In the genomic region with DNA sequence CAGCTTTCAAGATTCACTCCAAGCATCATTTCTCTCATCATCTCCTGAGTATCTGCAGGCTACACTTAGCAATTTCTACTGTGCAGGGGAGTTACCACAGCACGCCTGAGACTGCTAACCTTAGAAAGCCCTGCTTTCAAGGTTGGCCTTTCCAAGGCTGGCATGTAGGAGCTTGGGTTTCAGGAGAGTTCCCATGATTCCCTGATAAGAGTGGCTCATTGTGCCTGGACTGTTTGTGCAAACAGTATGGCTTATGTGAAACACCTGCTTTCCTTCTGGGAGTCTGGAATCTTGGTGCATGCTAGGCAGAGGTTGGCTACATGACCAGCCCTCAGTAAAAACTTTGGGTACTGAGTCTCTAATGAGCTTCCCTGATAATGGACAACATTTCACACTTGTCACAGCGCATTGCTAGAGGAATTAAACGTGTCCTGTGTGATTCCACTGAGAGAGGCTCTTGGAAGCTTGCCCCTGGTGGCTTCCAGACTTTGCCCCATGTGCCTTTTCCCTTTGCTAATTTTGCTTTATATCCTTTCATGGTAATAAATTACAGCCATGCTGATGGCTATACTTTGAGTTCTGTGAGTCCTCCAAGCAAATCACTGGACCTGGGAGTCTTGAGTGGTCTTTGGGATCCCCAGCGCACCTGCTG, we compare ENCODE assay signal across 14 cellular contexts. TPM values are rescaled to one million over a fixed set of nuclear protein-coding genes. Genes with fewer than 3 reads are reported as not detected.
DNase-seq lines count a peak whose midpoint lies in the region; ATAC-seq, FAIRE-seq and TF ChIP-seq lines count a peak whose summit lies in the region.
"Had no signal": no experiment of that assay in that cellular context is flagged by ENCODE, and none has a peak within 500 bp of the region (broad histone marks: within the 10 kb centered on the region; RNA-seq: fewer than 3 reads in every experiment).

No MANE protein-coding gene starts in this region.

- H3K27me3 ChIP-seq in body of pancreas, result no peaks in the 10 kb centered on the region
- no peaks in the 10 kb centered on the region for H3K27me3 ChIP-seq in parathyroid adenoma (ENCODE audit: control insufficient read depth, insufficient read depth, low read length)
- H3K27me3 ChIP-seq: BLaER1 had no signal

- peaks cover 19% of the 10 kb centered on the region for H3K4me1 Mint-ChIP-seq in activated CD4-positive, alpha-beta T cell treated with anti-CD3 and anti-CD28 coated beads, Interleukin-2, amount 10 ng/mL, durations not matched to agents 24 days and 14 days

- intact Hi-C loops in body of pancreas (cut with DNase I), result no loop called here
- intact Hi-C loops in posterior vena cava (cut with DNase I), result no loop called here
- intact Hi-C loops in activated CD4-positive, alpha-beta T cell treated with anti-CD3 and anti-CD28 coated beads, Interleukin-2, amount 10 ng/mL, durations not matched to agents 24 days and 14 days (cut with micrococcal nuclease), result no loop called here

- DNase-seq in NCI-H510A treated with DMSO at 0.1 percent for 48 hours (lab: John Stamatoyannopoulos, UW) (peak; percentile 14), NCI-H510A (lab: John Stamatoyannopoulos, UW) (no peak), HTR-8/SVneo (ENCODE audit: insufficient read length, low spot score) (no peak), body of pancreas (peak in 2 of 4 donors; percentile 27 to 30), posterior vena cava (ENCODE audit: low spot score) (no peak)
- no peak for DNase-seq in activated CD4-positive, alpha-beta T cell treated with anti-CD3 and anti-CD28 coated beads, Interleukin-2, amount 10 ng/mL, durations not matched to agents 24 days and 14 days
- DNase-seq: 8988T; AML-193; CD8-positive, alpha-beta memory T cell; DMS53 had no signal

- no peak overlapping the region for H3K9ac ChIP-seq in parathyroid adenoma
- H3K9ac ChIP-seq: BLaER1 had no signal

- no peaks in the 10 kb centered on the region for H3K36me3 ChIP-seq in body of pancreas (replicated peaks in 1 of 2; ENCODE audit: insufficient read depth in 1 of 2, low read depth in 2 of 2)
- H3K36me3 ChIP-seq in parathyroid adenoma (ENCODE audit: control insufficient read depth, insufficient read depth, low read length), result no peaks in the 10 kb centered on the region
- H3K36me3 ChIP-seq: BLaER1 had no signal

- H3K4me2 ChIP-seq in parathyroid adenoma (ENCODE audit: low read length), result no peak overlapping the region

- ATAC-seq in body of pancreas, result peak; percentile 66

- H2AFZ ChIP-seq in parathyroid adenoma, result peak overlapping the region; percentile 39

- no peak overlapping the region for H3K27ac Mint-ChIP-seq in activated CD4-positive, alpha-beta T cell treated with anti-CD3 and anti-CD28 coated beads, Interleukin-2, amount 10 ng/mL, durations not matched to agents 24 days and 14 days

- H3K4me3 ChIP-seq in body of pancreas (no peak overlapping the region), parathyroid adenoma (ENCODE audit: low read depth, low read length) (no peak overlapping the region)
- H3K4me3 ChIP-seq: BLaER1 had no signal

- no peak overlapping the region for H3K4me3 Mint-ChIP-seq in activated CD4-positive, alpha-beta T cell treated with anti-CD3 and anti-CD28 coated beads, Interleukin-2, amount 10 ng/mL, durations not matched to agents 24 days and 14 days
- H3K4me3 Mint-ChIP-seq: CD8-positive, alpha-beta memory T cell had no signal

- no peaks in the 10 kb centered on the region for H3K36me3 Mint-ChIP-seq in activated CD4-positive, alpha-beta T cell treated with anti-CD3 and anti-CD28 coated beads, Interleukin-2, amount 10 ng/mL, durations not matched to agents 24 days and 14 days (ENCODE audit: low read depth)
- H3K36me3 Mint-ChIP-seq: CD8-positive, alpha-beta memory T cell had no signal

- FAIRE-seq in HTR-8/SVneo (lab: Jason Lieb, UNC), result peak; percentile 48
- FAIRE-seq: H54 had no signal

- peaks cover 8% of the 10 kb centered on the region for H3K4me1 ChIP-seq in body of pancreas
- H3K4me1 ChIP-seq in parathyroid adenoma, result no peaks in the 10 kb centered on the region

- TF ChIP-seq CTCF in body of pancreas (IDR thresholded peaks at IDR 0.05) (no peak), parathyroid adenoma (IDR thresholded peaks at IDR 0.05) (no peak)

- H3K9me3 ChIP-seq in body of pancreas (no peaks in the 10 kb centered on the region), parathyroid adenoma (ENCODE audit: control insufficient read depth, low read length) (no peaks in the 10 kb centered on the region)
- H3K9me3 ChIP-seq: BLaER1 had no signal

- H3K27ac ChIP-seq in body of pancreas (no peak overlapping the region), parathyroid adenoma (no peak overlapping the region)

- no peaks in the 10 kb centered on the region for H3K79me2 ChIP-seq in parathyroid adenoma

- 59 to 65% methylated on average over 3 to 4 of the region's 4 CpGs for WGBS in body of pancreas, 2 donors

- H3K9me3 Mint-ChIP-seq in activated CD4-positive, alpha-beta T cell treated with anti-CD3 and anti-CD28 coated beads, Interleukin-2, amount 10 ng/mL, durations not matched to agents 24 days and 14 days, result peaks cover 13% of the 10 kb centered on the region
- H3K9me3 Mint-ChIP-seq: CD8-positive, alpha-beta memory T cell had no signal

- H3K27me3 Mint-ChIP-seq in activated CD4-positive, alpha-beta T cell treated with anti-CD3 and anti-CD28 coated beads, Interleukin-2, amount 10 ng/mL, durations not matched to agents 24 days and 14 days, result peaks cover 5% of the 10 kb centered on the region

- no peak for TF ChIP-seq POLR2A in body of pancreas (IDR thresholded peaks at IDR 0.05)

RNA-seq across cellular contexts. Expression of a gene that starts 19.7 kb away (rescaled TPM):
- total RNA-seq in body of pancreas (1 to 10 TPM; 4.3 to 4.4 TPM), posterior vena cava (1 to 10 TPM; 5.3 to 7.3 TPM)
- 2.2 and 3.1 TPM in 2 replicates for total RNA-seq in activated CD4-positive, alpha-beta T cell treated with anti-CD3 and anti-CD28 coated beads, Interleukin-2, amount 10 ng/mL, durations not matched to agents 24 days and 14 days
- total RNA-seq: HT-29 had no signal
